Comparison of ENCODE assay signal across 21 cellular contexts in genomic region chr11:8429483-8429882, GRCh38.
"Had no signal": no experiment of that assay in that cellular context is flagged by ENCODE, and none has a peak within 500 bp of the region (broad histone marks: within the 10 kb centered on the region; RNA-seq: fewer than 3 reads in every experiment).

No MANE protein-coding gene starts in this region.

- DNase-seq: dermis blood vessel endothelial cell; effector memory CD4-positive, alpha-beta T cell; foreskin melanocyte; glutamatergic neuron; left cardiac atrium; left lung; lower lobe of right lung; pancreas; retina; stimulated activated CD4-positive, alpha-beta T cell treated with anti-CD3 and anti-CD28 coated beads, Interleukin-2, amount 100 ng/mL, for 24 hours; stimulated activated CD4-positive, alpha-beta T cell treated with anti-CD3 and anti-CD28 coated beads, Interleukin-4, amount 100 ng/mL, for 4 hours; stimulated activated naive B cell treated with anti-CD40 and anti-IgM and Interleukin-4, amounts not matched to agents 10 μg/mL and 1 μg/mL and 100 μg/mL, for 72 hours; transverse colon; upper lobe of right lung; uterus had no signal

- ATAC-seq: left lung; lower lobe of right lung; natural killer cell treated with Interleukin-12 subunit alpha and Interleukin-12 subunit beta and Interleukin-15 and Interleukin-18, amount 100 ng/mL, for 72 hours; pancreas; sciatic nerve; stimulated activated naive B cell treated with anti-CD40 and anti-IgM and Interleukin-4, amounts not matched to agents 10 μg/mL and 1 μg/mL and 100 μg/mL, for 72 hours; upper lobe of right lung had no signal

- H3K27me3 ChIP-seq: esophagus muscularis mucosa, left lung, neutrophil, pancreas, transverse colon, upper lobe of right lung, uterus had no signal

- H3K9me3 ChIP-seq: esophagus muscularis mucosa, lower lobe of right lung, neutrophil, pancreas, transverse colon, upper lobe of right lung, uterus had no signal

- H3K4me1 ChIP-seq: esophagus muscularis mucosa, left lung, lower lobe of right lung, pancreas, transverse colon, upper lobe of right lung, uterus had no signal

- H3K36me3 ChIP-seq: esophagus muscularis mucosa, left lung, lower lobe of right lung, neutrophil, pancreas, transverse colon, upper lobe of right lung, uterus had no signal

- H3K4me3 ChIP-seq: coronary artery, esophagus muscularis mucosa, left lung, lower lobe of right lung, pancreas, smooth muscle cell, transverse colon, upper lobe of right lung, uterus had no signal

- H3K27ac ChIP-seq: coronary artery, esophagus muscularis mucosa, left lung, lower lobe of right lung, neutrophil, pancreas, transverse colon, upper lobe of right lung, uterus had no signal
